In the genomic region with DNA sequence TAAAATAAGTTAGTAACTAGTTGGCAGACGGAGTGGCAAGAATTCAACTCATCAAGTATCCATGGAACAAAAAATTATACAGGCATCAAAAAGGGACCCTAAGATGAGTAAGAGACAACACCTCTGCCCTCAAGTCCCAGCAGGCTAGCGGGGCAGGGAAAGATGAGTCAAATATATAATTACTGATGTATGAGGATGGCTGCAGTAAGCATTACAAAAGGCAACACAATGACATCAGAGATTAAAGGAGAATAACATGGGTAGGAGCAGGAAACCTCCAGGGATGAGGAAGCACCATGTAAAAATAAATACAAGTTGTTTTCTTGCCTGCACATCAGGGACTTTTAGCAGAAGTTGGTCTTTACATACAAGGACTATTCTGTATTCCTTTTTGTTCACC, we compare ENCODE assay signal across 20 cellular contexts. TPM values are rescaled to one million over a fixed set of nuclear protein-coding genes. Genes with fewer than 3 reads are reported as not detected.
A peak's percentile ranks its signal among the peaks of the same experiment; 100 is the strongest.
DNase-seq lines count a peak whose midpoint lies in the region; ATAC-seq, FAIRE-seq and TF ChIP-seq lines count a peak whose summit lies in the region.
"Had no signal": no experiment of that assay in that cellular context is flagged by ENCODE, and none has a peak within 500 bp of the region (broad histone marks: within the 10 kb centered on the region; RNA-seq: fewer than 3 reads in every experiment).

No MANE protein-coding gene starts in this region.

- TF ChIP-seq CTCF in mammary epithelial cell (conservative IDR thresholded peaks at IDR 0.05 in 1 of 2, IDR thresholded peaks at IDR 0.05 in 1 of 2; ENCODE audit: extremely low read depth in 1 of 2, insufficient read depth in 1 of 2, low read depth in 1 of 2, low read length in 2 of 2) = no peak
- TF ChIP-seq CTCF in MCF 10A (IDR thresholded peaks at IDR 0.05; ENCODE audit: unreplicated experiment) = no peak
- TF ChIP-seq CTCF in bronchial epithelial cell (IDR thresholded peaks at IDR 0.05; ENCODE audit: insufficient read depth, low read length, severe bottlenecking) = no peak
- no peak for TF ChIP-seq CTCF in fibroblast of mammary gland (conservative IDR thresholded peaks at IDR 0.05; ENCODE audit: control insufficient read depth, insufficient read depth, low read depth, low read length)
- no peak for TF ChIP-seq CTCF in mucosa of descending colon (IDR thresholded peaks at IDR 0.05)

- H3K9me3 Mint-ChIP-seq in MCF 10A (ENCODE audit: unreplicated experiment) = no peaks in the 10 kb centered on the region
- H3K9me3 Mint-ChIP-seq: CD8-positive, alpha-beta T cell had no signal

- FAIRE-seq in bronchial epithelial cell (lab: Jason Lieb, UNC) = no peak
- FAIRE-seq: GM12878, H54, K562 had no signal

- dilution Hi-C loops in mammary epithelial cell (cut with HindIII; ENCODE audit: low sequenced_read_pairs) = no loop called here

- H3K9me3 ChIP-seq in mammary epithelial cell (replicated peaks; ENCODE audit: insufficient read depth, low read length) = no peaks in the 10 kb centered on the region
- no peaks in the 10 kb centered on the region for H3K9me3 ChIP-seq in mucosa of descending colon
- no peaks in the 10 kb centered on the region for H3K9me3 ChIP-seq in MG63

- DNase-seq in mammary epithelial cell (peak; percentile 25), MCF 10A (ENCODE audit: unreplicated experiment) (no peak), bronchial epithelial cell (ENCODE audit: low read depth) (peak; percentile 50), fibroblast of mammary gland (ENCODE audit: low read depth) (peak; percentile 52), mucosa of descending colon (no peak), DMS114 treated with DMSO at 0.1 percent for 48 hours (lab: John Stamatoyannopoulos, UW; ENCODE audit: unreplicated experiment) (no peak), cerebellar cortex (ENCODE audit: low spot score) (no peak), MG63 (no peak)
- DNase-seq: 8988T; CD8-positive, alpha-beta T cell; COR-L47; DMS 273 treated with DMSO at 0.1 percent for 48 hours; DMS79 treated with DMSO at 0.1 percent for 48 hours; HCEC 1CT had no signal

- no peaks in the 10 kb centered on the region for H3K4me1 Mint-ChIP-seq in MCF 10A (ENCODE audit: insufficient read depth, unreplicated experiment)
- H3K4me1 Mint-ChIP-seq: B cell, GM23338 had no signal

- POLR2A ChIA-PET in MCF 10A (lab: Yijun Ruan, JAX) = interaction anchor here (0.6 kb wide), 1 partner anchor 23 kb away, joined by 4 read pairs; no protein-coding TSS in a partner anchor

- intact Hi-C loops in mammary epithelial cell (cut with micrococcal nuclease) (loop anchor here (5.0 kb wide), 1 partner anchor 127 kb away; no protein-coding TSS in a partner anchor), MCF 10A (cut with micrococcal nuclease) (no loop called here), mucosa of descending colon (cut with DNase I, micrococcal nuclease) (no loop called here)

- no peaks in the 10 kb centered on the region for H3K79me2 ChIP-seq in mammary epithelial cell (ENCODE audit: insufficient read depth, low read length)

- peaks cover 33% of the 10 kb centered on the region for H3K36me3 Mint-ChIP-seq in MCF 10A (ENCODE audit: insufficient read depth, unreplicated experiment)

- no peak overlapping the region for H2AFZ ChIP-seq in mammary epithelial cell (ENCODE audit: low read depth, low read length)
- H2AFZ ChIP-seq: GM23338 had no signal

- BruUV-seq in mammary epithelial cell (replicated peaks; lab: Mats Ljungman, UMichigan) (no TSS peak), MCF 10A (replicated peaks; lab: Mats Ljungman, UMichigan) (no TSS peak)

- no peaks in the 10 kb centered on the region for H4K20me1 ChIP-seq in mammary epithelial cell (ENCODE audit: insufficient read depth, low read length)
- H4K20me1 ChIP-seq: BLaER1 treated with 17β-estradiol and CSF1 and Interleukin-3, amounts not matched to agents 10 nM and 100 nM had no signal

- peak; percentile 24 for ATAC-seq in mucosa of descending colon
- ATAC-seq: CD8-positive, alpha-beta T cell; GM12878; GM23338; K562 had no signal

- H3K4me1 ChIP-seq in mammary epithelial cell (ENCODE audit: insufficient read depth, low read length) = peaks cover 12% of the 10 kb centered on the region
- no peaks in the 10 kb centered on the region for H3K4me1 ChIP-seq in mucosa of descending colon (ENCODE audit: low read depth)
- H3K4me1 ChIP-seq: BLaER1 treated with 17β-estradiol and CSF1 and Interleukin-3, amounts not matched to agents 10 nM and 100 nM had no signal

- no peak overlapping the region for H3K27ac ChIP-seq in mammary epithelial cell (ENCODE audit: insufficient read depth, low read depth, low read length)
- H3K27ac ChIP-seq: BLaER1 treated with 17β-estradiol and CSF1 and Interleukin-3, amounts not matched to agents 10 nM and 100 nM had no signal

- H3K4me3 Mint-ChIP-seq in MCF 10A (ENCODE audit: unreplicated experiment) = no peak overlapping the region
- H3K4me3 Mint-ChIP-seq: B cell; CD8-positive, alpha-beta T cell; GM23338 had no signal

- H3K4me3 ChIP-seq in mammary epithelial cell (replicated peaks in 1 of 3; ENCODE audit: insufficient read depth in 1 of 3, low read depth in 2 of 3, low read length in 3 of 3) = no peak overlapping the region
- no peak overlapping the region for H3K4me3 ChIP-seq in bronchial epithelial cell (ENCODE audit: low read depth, low read length)
- no peak overlapping the region for H3K4me3 ChIP-seq in fibroblast of mammary gland (ENCODE audit: control insufficient read depth, low read depth, low read length)
- no peak overlapping the region for H3K4me3 ChIP-seq in mucosa of descending colon
- no peak overlapping the region for H3K4me3 ChIP-seq in MG63
- H3K4me3 ChIP-seq: BLaER1 treated with 17β-estradiol and CSF1 and Interleukin-3, amounts not matched to agents 10 nM and 100 nM; GM12878; GM23338; K562 had no signal

- no peak overlapping the region for H3K9ac ChIP-seq in mammary epithelial cell (ENCODE audit: insufficient read depth, low read length)
- H3K9ac ChIP-seq: BLaER1 treated with 17β-estradiol and CSF1 and Interleukin-3, amounts not matched to agents 10 nM and 100 nM had no signal

- WGBS in mammary epithelial cell (ENCODE audit: low coverage, missing lambda C conversion rate) = 96% methylated on average over 2 of the region's 2 CpGs

- no peak overlapping the region for H3K27ac Mint-ChIP-seq in MCF 10A (ENCODE audit: low read depth, unreplicated experiment)
- H3K27ac Mint-ChIP-seq: B cell; CD8-positive, alpha-beta T cell; GM23338 had no signal

- CTCF ChIA-PET in mammary epithelial cell (lab: Charles Lee; ENCODE audit: low non-redundant PET) = no interaction called here
- CTCF ChIA-PET in MCF 10A (lab: Yijun Ruan, JAX) = interaction anchor here (0.6 to 2.1 kb wide), 3 partner anchors 19 to 135 kb away, joined by 3 to 6 read pairs (median 3); no protein-coding TSS in a partner anchor

- H3K27me3 Mint-ChIP-seq in MCF 10A (ENCODE audit: insufficient read depth, unreplicated experiment) = no peaks in the 10 kb centered on the region
- H3K27me3 Mint-ChIP-seq: B cell had no signal

- in situ Hi-C loops in mammary epithelial cell (cut with MboI; ENCODE audit: low sequenced_read_pairs in 2 of 2) = no loop called here

- H3K4me2 ChIP-seq in mammary epithelial cell (ENCODE audit: insufficient read depth, low read depth, low read length) = no peak overlapping the region
- H3K4me2 ChIP-seq: BLaER1 treated with 17β-estradiol and CSF1 and Interleukin-3, amounts not matched to agents 10 nM and 100 nM; GM23338 had no signal

- H3K36me3 ChIP-seq in mammary epithelial cell (ENCODE audit: insufficient read depth, low read length) = peaks cover 20% of the 10 kb centered on the region
- H3K36me3 ChIP-seq in bronchial epithelial cell (ENCODE audit: control insufficient read depth, insufficient read depth, low read length) = peaks cover 6% of the 10 kb centered on the region
- no peaks in the 10 kb centered on the region for H3K36me3 ChIP-seq in mucosa of descending colon (ENCODE audit: low read depth)
- peaks cover 31% of the 10 kb centered on the region for H3K36me3 ChIP-seq in MG63
- H3K36me3 ChIP-seq: BLaER1 treated with 17β-estradiol and CSF1 and Interleukin-3, amounts not matched to agents 10 nM and 100 nM had no signal

- no peaks in the 10 kb centered on the region for H3K27me3 ChIP-seq in mammary epithelial cell (ENCODE audit: insufficient read depth, low read length)
- no peaks in the 10 kb centered on the region for H3K27me3 ChIP-seq in bronchial epithelial cell (ENCODE audit: control insufficient read depth, insufficient read depth, low read length)
- no peaks in the 10 kb centered on the region for H3K27me3 ChIP-seq in MG63
- H3K27me3 ChIP-seq: BLaER1 treated with 17β-estradiol and CSF1 and Interleukin-3, amounts not matched to agents 10 nM and 100 nM had no signal

RNA-seq across cellular contexts. Expression of gene SCRN1, which starts 49.4 kb away (rescaled TPM):
- total RNA-seq in mammary epithelial cell (10 to 100 TPM; 44.5 to 49.7 TPM), MCF 10A (2022) (30.2 and 36.5 TPM in 2 replicates), bronchial epithelial cell (33.5 and 35.5 TPM in 2 replicates), mucosa of descending colon (10 to 100 TPM in 2 of 3 donors, 1 to 10 TPM in 1; 6.4 to 60.2 (median 11.2) TPM)
- polyA plus RNA-seq in mammary epithelial cell = 43.9 TPM
- 69.1 TPM for polyA minus RNA-seq in mammary epithelial cell
- total RNA-seq in MG63 (2014; rRNA removed; shearing (Covaris generic); ENCODE audit: low replicate concordance) = 29.0 and 35.7 TPM in 2 replicates

Comparison
In these comparisons a context has a peak if more than half of its experiments do, and no peak if none do; other contexts are left out.
1. DNase-seq: peak in mammary epithelial cell (single experiment), bronchial epithelial cell (single experiment) and fibroblast of mammary gland (single experiment); none in MCF 10A (single experiment), mucosa of descending colon (0 of 3), DMS114 treated with DMSO at 0.1 percent for 48 hours (single experiment), cerebellar cortex (single experiment) and MG63 (single experiment).